ENCODE assay signal across 12 cellular contexts in the genomic region with DNA sequence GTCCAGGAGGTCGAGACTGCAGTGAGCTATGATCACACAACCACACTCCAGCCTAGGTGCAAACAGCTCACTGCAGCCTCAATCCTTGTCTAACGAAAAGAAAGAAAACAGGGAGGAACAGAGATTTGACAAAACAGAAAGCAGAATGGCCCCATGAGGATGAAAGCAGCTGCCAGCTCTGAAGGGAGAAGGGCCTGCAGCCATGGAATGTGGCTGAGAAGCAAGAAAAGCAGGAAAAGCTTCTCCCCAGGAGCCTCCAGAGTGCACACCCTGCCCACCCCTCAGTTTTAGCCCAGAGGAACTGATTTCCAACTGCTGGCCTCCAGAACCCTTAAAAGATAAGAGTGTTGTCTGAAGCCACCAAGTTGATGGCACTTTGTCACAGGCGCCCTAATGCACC. TPM values are rescaled to one million over a fixed set of nuclear protein-coding genes. Genes with fewer than 3 reads are reported as not detected.
DNase-seq lines count a peak whose midpoint lies in the region; ATAC-seq and TF ChIP-seq lines count a peak whose summit lies in the region.
"Had no signal": no experiment of that assay in that cellular context is flagged by ENCODE, and none has a peak within 500 bp of the region (broad histone marks: within the 10 kb centered on the region; RNA-seq: fewer than 3 reads in every experiment).

No MANE protein-coding gene starts in this region.

- peaks cover 14% of the 10 kb centered on the region for H3K36me3 Mint-ChIP-seq in activated T-cell treated with anti-CD3 and anti-CD28 coated beads, Interleukin-2, amount 50 U/mL, for 24 hours (ENCODE audit: low read depth)
- peaks cover 26% of the 10 kb centered on the region for H3K36me3 Mint-ChIP-seq in MCF 10A (ENCODE audit: insufficient read depth, unreplicated experiment)

- H4K91ac ChIP-seq in mesenchymal stem cell (ENCODE audit: low read length), result peak overlapping the region; percentile 6

- peaks cover 9% of the 10 kb centered on the region; the same call in 1 of the 2 replicates for H4K20me1 ChIP-seq in OCI-LY7 (ENCODE audit: insufficient read depth, low read length)

- H3K14ac ChIP-seq in mesenchymal stem cell (ENCODE audit: low read length in 2 of 2), result peak overlapping the region in 1 of 2 experiments; percentile 64

- no peak for DNase-seq in activated T-cell treated with anti-CD3 and anti-CD28 coated beads, Interleukin-2, amount 50 U/mL, for 24 hours
- DNase-seq in activated T-cell treated with anti-CD3 and anti-CD28 coated beads, Interleukin-2, amount 50 U/mL, for 1 hour, result no peak
- DNase-seq in MCF 10A (ENCODE audit: unreplicated experiment) (no peak), mesenchymal stem cell (peak; percentile 44), upper lobe of left lung (no peak), OCI-LY7 (ENCODE audit: low spot score) (no peak)
- DNase-seq: caudate nucleus, NCI-H1436, SW 1271 had no signal

- peak overlapping the region; percentile 56 for H2BK15ac ChIP-seq in mesenchymal stem cell (ENCODE audit: low read depth, poor library complexity, severe bottlenecking)

- peak overlapping the region; percentile 92 for H3K9ac ChIP-seq in mesenchymal stem cell (ENCODE audit: low read length)

- H3K4me3 ChIP-seq in mesenchymal stem cell (ENCODE audit: insufficient read depth in 1 of 2, low read depth in 1 of 2, low read length in 2 of 2), result peak overlapping the region in 1 of 2 experiments; percentile 69
- no peak overlapping the region for H3K4me3 ChIP-seq in upper lobe of left lung
- H3K4me3 ChIP-seq in OCI-LY7 (ENCODE audit: low read depth, low read length, poor library complexity, severe bottlenecking), result no peak overlapping the region

- no peak overlapping the region for H2BK5ac ChIP-seq in mesenchymal stem cell (ENCODE audit: low read depth, low read length, poor library complexity, severe bottlenecking)

- H3K27me3 Mint-ChIP-seq in activated T-cell treated with anti-CD3 and anti-CD28 coated beads, Interleukin-2, amount 50 U/mL, for 24 hours, result no peaks in the 10 kb centered on the region
- H3K27me3 Mint-ChIP-seq in MCF 10A (ENCODE audit: insufficient read depth, unreplicated experiment), result no peaks in the 10 kb centered on the region

- no peaks in the 10 kb centered on the region for H3K9me2 ChIP-seq in OCI-LY7 (ENCODE audit: insufficient read depth, low read length)

- TF ChIP-seq CTCF in MCF 10A (IDR thresholded peaks at IDR 0.05; ENCODE audit: unreplicated experiment) (no peak), upper lobe of left lung (IDR thresholded peaks at IDR 0.05) (no peak), OCI-LY7 (conservative IDR thresholded peaks at IDR 0.05; ENCODE audit: low read length) (no peak)

- H3K23ac ChIP-seq in mesenchymal stem cell (ENCODE audit: low read length in 2 of 2), result peak overlapping the region in 1 of 2 experiments; percentile 75

- no peak for TF ChIP-seq EP300 in upper lobe of left lung (IDR thresholded peaks at IDR 0.05)

- H3K27ac Mint-ChIP-seq in activated T-cell treated with anti-CD3 and anti-CD28 coated beads, Interleukin-2, amount 50 U/mL, for 24 hours, result peak overlapping the region; percentile 100
- peak overlapping the region; percentile 99 for H3K27ac Mint-ChIP-seq in MCF 10A (ENCODE audit: low read depth, unreplicated experiment)

- no peaks in the 10 kb centered on the region for H3K9me3 Mint-ChIP-seq in activated T-cell treated with anti-CD3 and anti-CD28 coated beads, Interleukin-2, amount 50 U/mL, for 24 hours
- no peaks in the 10 kb centered on the region for H3K9me3 Mint-ChIP-seq in MCF 10A (ENCODE audit: unreplicated experiment)

- peaks cover 25% of the 10 kb centered on the region for H3K79me2 ChIP-seq in OCI-LY7 (ENCODE audit: insufficient read depth, low read depth, low read length)

- CTCF ChIA-PET in MCF 10A (lab: Yijun Ruan, JAX) (interaction anchor here (0.5 to 2.2 kb wide), 10 partner anchors 9 to 1923 kb away, joined by 3 to 10 read pairs (median 4); partner anchors contain the start of gene DYNC2I1), OCI-LY7 (lab: Charles Lee; ENCODE audit: unreplicated experiment) (interaction anchor here (0.9 kb wide), 1 partner anchor 11 kb away, joined by 3 read pairs; no protein-coding TSS in a partner anchor)

- ATAC-seq in upper lobe of left lung (ENCODE audit: low FRiP score in 2 of 2), result no peak
- ATAC-seq in GM19395 (IDR thresholded peaks at IDR 0.05; ENCODE audit: unreplicated experiment), result no peak
- ATAC-seq in GM19328 (IDR thresholded peaks at IDR 0.05; ENCODE audit: unreplicated experiment), result no peak
- ATAC-seq: left lobe of liver had no signal

- H3K4me3 Mint-ChIP-seq in activated T-cell treated with anti-CD3 and anti-CD28 coated beads, Interleukin-2, amount 50 U/mL, for 24 hours, result peak overlapping the region; percentile 32
- H3K4me3 Mint-ChIP-seq in MCF 10A (ENCODE audit: unreplicated experiment), result peak overlapping the region; percentile 76

- H3K4me2 ChIP-seq in mesenchymal stem cell (ENCODE audit: low read length, poor library complexity, severe bottlenecking), result no peak overlapping the region
- no peak overlapping the region for H3K4me2 ChIP-seq in OCI-LY7 (ENCODE audit: low read length)

- no peaks in the 10 kb centered on the region for H3K36me3 ChIP-seq in mesenchymal stem cell (ENCODE audit: control insufficient read depth in 1 of 2, insufficient read depth in 2 of 2, low read depth in 1 of 2, low read length in 2 of 2)
- no peaks in the 10 kb centered on the region for H3K36me3 ChIP-seq in upper lobe of left lung
- H3K36me3 ChIP-seq in OCI-LY7 (ENCODE audit: insufficient read depth, low read length), result no peaks in the 10 kb centered on the region

- WGBS in mesenchymal stem cell, result 63% methylated on average over 3 of the region's 3 CpGs
- WGBS in upper lobe of left lung, 2 donors, result 50 to 57% methylated on average over 3 of the region's 3 CpGs

- peak overlapping the region; percentile 57 for H2BK120ac ChIP-seq in mesenchymal stem cell (ENCODE audit: low read depth, low read length)

- H3K27ac ChIP-seq in mesenchymal stem cell (ENCODE audit: low read length, poor library complexity, severe bottlenecking) (peak overlapping the region; percentile 66), upper lobe of left lung (peak overlapping the region; percentile 85 to 93 (median 88)), OCI-LY7 (ENCODE audit: low read depth, low read length, poor library complexity, severe bottlenecking) (no peak overlapping the region)

- H2BK12ac ChIP-seq in mesenchymal stem cell (ENCODE audit: low read length in 2 of 2), result peak overlapping the region; percentile 57 to 69

- peak overlapping the region; percentile 62 to 77 for H3K4ac ChIP-seq in mesenchymal stem cell (ENCODE audit: low read depth in 1 of 2, low read length in 2 of 2)

- H3K27me3 ChIP-seq in mesenchymal stem cell (ENCODE audit: control insufficient read depth in 1 of 2, insufficient read depth in 1 of 2, low read length in 2 of 2), result no peaks in the 10 kb centered on the region
- H3K27me3 ChIP-seq in upper lobe of left lung, result no peaks in the 10 kb centered on the region

- H4K8ac ChIP-seq in mesenchymal stem cell (ENCODE audit: low read length), result peak overlapping the region; percentile 5

- BruUV-seq in MCF 10A (replicated peaks; lab: Mats Ljungman, UMichigan) (no TSS peak), OCI-LY7 (replicated peaks; lab: Mats Ljungman, UMichigan) (no TSS peak)

- intact Hi-C loops in MCF 10A (cut with micrococcal nuclease), result no loop called here
- intact Hi-C loops in OCI-LY7 (cut with micrococcal nuclease; ENCODE audit: unreplicated experiment), result no loop called here

- H2AFZ ChIP-seq in mesenchymal stem cell (ENCODE audit: low read depth, low read length) (no peak overlapping the region), OCI-LY7 (ENCODE audit: low read length) (no peak overlapping the region)

- H3K18ac ChIP-seq in mesenchymal stem cell (ENCODE audit: low read depth in 1 of 2, low read length in 2 of 2), result peak overlapping the region; percentile 61 to 79

- H2AK5ac ChIP-seq in mesenchymal stem cell (ENCODE audit: low read length, severe bottlenecking), result peak overlapping the region; percentile 95

- no peaks in the 10 kb centered on the region for H3K9me3 ChIP-seq in mesenchymal stem cell (ENCODE audit: control insufficient read depth, low read length)
- no peaks in the 10 kb centered on the region for H3K9me3 ChIP-seq in upper lobe of left lung
- H3K9me3 ChIP-seq in OCI-LY7 (ENCODE audit: low read length), result no peaks in the 10 kb centered on the region

- peaks cover 98% of the 10 kb centered on the region for H3K4me1 Mint-ChIP-seq in activated T-cell treated with anti-CD3 and anti-CD28 coated beads, Interleukin-2, amount 50 U/mL, for 24 hours (ENCODE audit: low read depth)
- H3K4me1 Mint-ChIP-seq in MCF 10A (ENCODE audit: insufficient read depth, unreplicated experiment), result peaks cover 73% of the 10 kb centered on the region

- H3K79me1 ChIP-seq in mesenchymal stem cell (replicated peaks; ENCODE audit: low read length, poor library complexity, severe bottlenecking), result peaks cover 1% of the 10 kb centered on the region

- H3K4me1 ChIP-seq in mesenchymal stem cell (ENCODE audit: control insufficient read depth, insufficient read depth, low read depth, low read length) (peaks cover 35% of the 10 kb centered on the region), upper lobe of left lung (peaks cover 57 to 81% (median 70%) of the 10 kb centered on the region in 4 donors), OCI-LY7 (ENCODE audit: insufficient read depth, low read length, poor library complexity, severe bottlenecking) (peaks cover 31% of the 10 kb centered on the region)

- POLR2A ChIA-PET in MCF 10A (lab: Yijun Ruan, JAX) (interaction anchor here (0.6 to 6.4 kb wide), 8 partner anchors 8 to 207 kb away, joined by 3 to 112 read pairs (median 6); partner anchors contain the start of gene ESYT2), OCI-LY7 (lab: Charles Lee) (interaction anchor here (0.6 to 1.8 kb wide), 2 partner anchors 8 to 47 kb away, joined by 5 to 6 read pairs; no protein-coding TSS in a partner anchor)

- no peak for TF ChIP-seq POLR2A in upper lobe of left lung (IDR thresholded peaks at IDR 0.05)

RNA-seq across cellular contexts. Expression of gene ESYT2, which starts 13.0 kb away (rescaled TPM):
- total RNA-seq in MCF 10A (2022) (74.1 and 78.6 TPM in 2 replicates), upper lobe of left lung (100 to 1,000 TPM in 2 of 6 donors, 10 to 100 TPM in 4; 60.7 to 115 (median 74.7) TPM), OCI-LY7 (2022) (24.2 and 25.7 TPM in 2 replicates)
- 31.0 TPM for polyA plus RNA-seq in mesenchymal stem cell (2013, experiment 1 of 2)
- 31.9 TPM for polyA plus RNA-seq in mesenchymal stem cell (2013, experiment 2 of 2)
- 30.5 and 33.7 TPM in 2 replicates for total RNA-seq in OCI-LY7 (2014; rRNA removed; shearing (Covaris generic))

RNA-seq across cellular contexts. Expression of gene DYNC2I1, which starts 40.1 kb away (rescaled TPM):
- total RNA-seq in MCF 10A (2022) (14.4 and 16.5 TPM in 2 replicates), upper lobe of left lung (10 to 100 TPM; 17.7 to 61.8 (median 27.3) TPM), OCI-LY7 (2022) (12.0 TPM in 2 replicates)
- polyA plus RNA-seq in mesenchymal stem cell (2013, experiment 1 of 2), result 11.8 TPM
- 10.7 TPM for polyA plus RNA-seq in mesenchymal stem cell (2013, experiment 2 of 2)
- total RNA-seq in OCI-LY7 (2014; rRNA removed; shearing (Covaris generic)), result 5.6 and 17.1 TPM in 2 replicates
